ENCODE assay signal across 22 cellular contexts in genomic region chrX:148268646-148269045, GRCh38.
"Had no signal": no experiment of that assay in that cellular context is flagged by ENCODE, and none has a peak within 500 bp of the region (broad histone marks: within the 10 kb centered on the region; RNA-seq: fewer than 3 reads in every experiment).

No MANE protein-coding gene starts in this region.

- H3K36me3 ChIP-seq: left ventricle myocardium inferior, ovary, right atrium auricular region, right lobe of liver, thyroid gland, transverse colon, upper lobe of right lung had no signal

- ATAC-seq: natural killer cell; right lobe of liver; stimulated activated memory B cell treated with anti-CD40 and anti-IgM and Interleukin-4, amounts not matched to agents 10 μg/mL and 1 μg/mL and 100 μg/mL, for 72 hours; stimulated activated naive CD8-positive, alpha-beta T cell treated with anti-CD3 and anti-CD28 coated beads, Interleukin-15, amount 100 ng/mL, for 72 hours; upper lobe of right lung had no signal

- DNase-seq: hippocampal formation; left ventricle myocardium inferior; mesendoderm; naive B cell; natural killer cell; nephron progenitor cell; ovary; right lobe of liver; stimulated activated CD4-positive, alpha-beta T cell treated with anti-CD3 and anti-CD28 coated beads, Interleukin-1b, Interleukin-23, amount 100 ng/mL, for 48 hours; stimulated activated CD4-positive, alpha-beta T cell treated with anti-CD3 and anti-CD28 coated beads, Interleukin-2, amount 100 ng/mL, for 48 hours; stimulated activated CD4-positive, alpha-beta T cell treated with anti-CD3 and anti-CD28 coated beads, Interleukin-4, amount 100 ng/mL, for 4 hours; stimulated activated CD8-positive, alpha-beta memory T cell treated with anti-CD3 and anti-CD28 coated beads, Interleukin-4, amount 100 ng/mL, for 48 hours; stimulated activated naive CD4-positive, alpha-beta T cell treated with Interleukin-2 at 50 U/mL for 16 hours; stimulated activated naive CD8-positive, alpha-beta T cell treated with anti-CD3 and anti-CD28 coated beads, Interleukin-15, amount 100 ng/mL, for 72 hours; testis; thyroid gland; transverse colon; upper lobe of right lung had no signal

- H3K27ac ChIP-seq: left ventricle myocardium inferior, ovary, right atrium auricular region, right lobe of liver, testis, thyroid gland, transverse colon, upper lobe of right lung had no signal

- H3K4me2 ChIP-seq: smooth muscle cell had no signal

- H3K4me3 ChIP-seq: left ventricle myocardium inferior, lung, ovary, right atrium auricular region, right lobe of liver, smooth muscle cell, testis, thyroid gland, transverse colon, upper lobe of right lung had no signal

- H3K9me3 ChIP-seq: left ventricle myocardium inferior, ovary, right atrium auricular region, right lobe of liver, testis, thyroid gland, transverse colon, upper lobe of right lung had no signal

- H3K27me3 ChIP-seq: ovary, right atrium auricular region, testis, thyroid gland, transverse colon, upper lobe of right lung had no signal

- H3K4me1 ChIP-seq: left ventricle myocardium inferior, right atrium auricular region, right lobe of liver, testis, thyroid gland, transverse colon, upper lobe of right lung had no signal
